Comparison of ENCODE assay signal across 8 cellular contexts in the genomic region with DNA sequence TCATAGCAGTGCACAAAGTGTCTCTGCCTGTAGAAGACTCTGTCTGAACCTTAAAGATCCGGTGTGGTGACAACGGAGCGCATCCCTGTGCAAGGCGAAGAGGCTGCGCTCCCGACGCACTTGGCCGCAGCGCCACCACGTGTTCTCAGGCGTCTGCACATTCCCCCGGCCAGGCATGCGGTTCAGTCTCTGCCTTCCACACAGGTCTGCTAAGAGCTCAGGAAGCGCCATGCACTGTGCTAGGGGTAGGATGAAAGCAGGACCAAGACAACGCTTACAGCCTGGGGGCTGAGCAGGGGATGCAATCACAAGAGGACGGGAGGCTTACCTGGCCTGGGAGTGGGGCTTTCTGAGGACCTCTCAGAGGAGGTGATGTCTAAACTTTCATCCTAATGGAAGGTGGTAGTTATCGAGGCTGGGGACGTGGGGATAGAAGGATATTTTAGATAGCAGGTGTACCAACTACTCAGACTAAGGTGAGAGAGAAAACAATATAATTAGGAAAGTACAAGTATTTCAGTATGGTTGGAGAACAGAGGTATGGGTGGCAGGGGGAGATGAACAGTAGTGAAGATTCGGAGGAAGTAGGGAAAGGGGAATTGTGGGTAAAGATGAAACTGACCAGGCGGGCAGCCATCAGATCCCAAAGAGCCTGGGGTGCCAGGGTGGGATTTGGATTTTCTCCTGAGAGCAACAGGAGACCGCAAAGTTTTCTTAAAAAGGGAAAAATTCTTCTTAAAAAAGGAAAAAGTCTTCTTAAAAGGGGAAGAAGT. TPM values are rescaled to one million over a fixed set of nuclear protein-coding genes. Genes with fewer than 3 reads are reported as not detected.
A peak's percentile ranks its signal among the peaks of the same experiment; 100 is the strongest.
DNase-seq lines count a peak whose midpoint lies in the region; ATAC-seq, FAIRE-seq and TF ChIP-seq lines count a peak whose summit lies in the region.

No MANE protein-coding gene starts in this region.

- CTCF ChIA-PET in BJ (lab: Yijun Ruan, JAX): interaction anchor here (0.6 to 5.6 kb wide), 40 partner anchors 10 to 1080 kb away, joined by 3 to 119 read pairs (median 5); partner anchors contain the start of gene SPEF2

- peak; percentile 99 for FAIRE-seq in HTR-8/SVneo (lab: Jason Lieb, UNC)

- POLR2A ChIA-PET in BJ (lab: Charles Lee): no interaction called here

- TF ChIP-seq CTCF in BJ (IDR thresholded peaks at IDR 0.05; ENCODE audit: insufficient read depth, low read depth, low read length): peak; percentile 88
- peak; percentile 74 for TF ChIP-seq CTCF in cardiac muscle cell (IDR thresholded peaks at IDR 0.05; ENCODE audit: low read depth, low read length)

- no peak overlapping the region for H3K27ac ChIP-seq in cardiac muscle cell

- ATAC-seq in activated naive CD4-positive, alpha-beta T cell treated with anti-CD3 and anti-CD28 coated beads, Interleukin-2, amount 50 U/mL, for 72 hours: peak; percentile 78 to 85
- ATAC-seq in HG03108 (IDR thresholded peaks at IDR 0.05; ENCODE audit: unreplicated experiment): no peak

- H3K4me3 ChIP-seq in BJ (ENCODE audit: low read depth, low read length) (0 out of 2 replicates have a peak overlapping the region, but pooled peaks have one; percentile 14), cardiac muscle cell (no peak overlapping the region)

- H3K4me1 ChIP-seq in cardiac muscle cell (ENCODE audit: low read depth): no peaks in the 10 kb centered on the region

- no peaks in the 10 kb centered on the region for H3K9me3 ChIP-seq in cardiac muscle cell (ENCODE audit: low read depth)

- H3K36me3 ChIP-seq in BJ (ENCODE audit: control insufficient read depth, insufficient read depth, low read length) (no peaks in the 10 kb centered on the region), cardiac muscle cell (no peaks in the 10 kb centered on the region)

- peak overlapping the region; percentile 88 to 89 for H3K27ac Mint-ChIP-seq in activated naive CD4-positive, alpha-beta T cell treated with anti-CD3 and anti-CD28 coated beads, Interleukin-2, amount 50 U/mL, for 72 hours

- peaks cover 8 to 13% of the 10 kb centered on the region in 2 donors for H3K9me3 Mint-ChIP-seq in activated naive CD4-positive, alpha-beta T cell treated with anti-CD3 and anti-CD28 coated beads, Interleukin-2, amount 50 U/mL, for 72 hours

- peaks cover 8 to 22% of the 10 kb centered on the region in 2 donors for H3K36me3 Mint-ChIP-seq in activated naive CD4-positive, alpha-beta T cell treated with anti-CD3 and anti-CD28 coated beads, Interleukin-2, amount 50 U/mL, for 72 hours

- H3K27me3 ChIP-seq in BJ (ENCODE audit: control insufficient read depth, insufficient read depth, low read length) (no peaks in the 10 kb centered on the region), cardiac muscle cell (peaks cover 51% of the 10 kb centered on the region)

- DNase-seq in BJ (ENCODE audit: low read depth) (peak; percentile 15), GM19238 (ENCODE audit: insufficient read length, low spot score) (peak; percentile 40), HTR-8/SVneo (ENCODE audit: insufficient read length, low spot score) (peak; percentile 89), SKM-1 (lab: John Stamatoyannopoulos, UW; ENCODE audit: unreplicated experiment) (peak; percentile 41), cardiac muscle cell (ENCODE audit: low read depth in 1 of 2, low spot score in 1 of 2) (peak; percentile 69 to 74), retina (peak; percentile 85)
- DNase-seq in activated naive CD4-positive, alpha-beta T cell treated with anti-CD3 and anti-CD28 coated beads, Interleukin-2, amount 50 U/mL, for 72 hours (ENCODE audit: low spot score in 2 of 2): peak; percentile 84 to 89

RNA-seq across cellular contexts. Expression of gene CAPSL, which starts 13.3 kb away (rescaled TPM):
- polyA plus RNA-seq in BJ (2011; rRNA removed) (0.18 and 0.27 TPM in 2 replicates), cardiac muscle cell (not detected in 2 replicates)
- not detected in 2 replicates for polyA minus RNA-seq in BJ (2011; rRNA and poly(A)+ RNA removed)
- total RNA-seq in activated naive CD4-positive, alpha-beta T cell treated with anti-CD3 and anti-CD28 coated beads, Interleukin-2, amount 50 U/mL, for 72 hours: 1 to 10 TPM; 1.1 to 3.5 TPM
- total RNA-seq in cardiac muscle cell: not detected in 2 replicates

Comparison
In these comparisons a context has a peak if more than half of its experiments do, and no peak if none do; other contexts are left out.
1. DNase-seq: peak in every context shown above with its lines; median percentile 89 in HTR-8/SVneo; 86 in activated naive CD4-positive, alpha-beta T cell treated with anti-CD3 and anti-CD28 coated beads, Interleukin-2, amount 50 U/mL, for 72 hours; 85 in retina; 72 in cardiac muscle cell; 41 in SKM-1; 40 in GM19238; 15 in BJ.